Comparison of ENCODE assay signal across 28 cellular contexts in genomic region chr10:17833656-17834055, GRCh38. TPM values are rescaled to one million over a fixed set of nuclear protein-coding genes. Genes with fewer than 3 reads are reported as not detected.
DNase-seq lines count a peak whose midpoint lies in the region; ATAC-seq, FAIRE-seq and TF ChIP-seq lines count a peak whose summit lies in the region.
"Had no signal": no experiment of that assay in that cellular context is flagged by ENCODE, and none has a peak within 500 bp of the region (broad histone marks: within the 10 kb centered on the region; RNA-seq: fewer than 3 reads in every experiment).

No MANE protein-coding gene starts in this region.

- no peak for ATAC-seq in K562
- ATAC-seq in natural killer cell treated with Interleukin-12 subunit alpha and Interleukin-12 subunit beta and Interleukin-15 and Interleukin-18, amount 100 ng/mL, for 72 hours, result no peak
- no peak for ATAC-seq in HG03175 (IDR thresholded peaks at IDR 0.05; ENCODE audit: unreplicated experiment)
- ATAC-seq: A549, GM12878 had no signal

- no peak overlapping the region for H3K27ac Mint-ChIP-seq in activated T-helper 1 cell treated with anti-CD3 and anti-CD28 coated beads, Interleukin-12 subunit alpha, Interleukin-12 subunit beta, Interleukin-2, Interleukin-4 antibody, amounts not matched to agents 30 ng/mL and 10 ng/mL and 1 ng/mL, durations not matched to agents 14 hours and 24 hours and 36 hours
- H3K27ac Mint-ChIP-seq in natural killer cell treated with Interleukin-12 subunit alpha and Interleukin-12 subunit beta and Interleukin-15 and Interleukin-18, amount 100 ng/mL, for 72 hours, result no peak overlapping the region
- H3K27ac Mint-ChIP-seq: CD4-positive, alpha-beta T cell had no signal

- H2AK5ac ChIP-seq in mesendoderm (ENCODE audit: low read length), result no peak overlapping the region

- H3K4me2 ChIP-seq in K562 (ENCODE audit: insufficient read depth, low read length), result no peak overlapping the region
- no peak overlapping the region for H3K4me2 ChIP-seq in mesendoderm (ENCODE audit: low read length)
- H3K4me2 ChIP-seq: A549 had no signal

- H3K79me2 ChIP-seq in K562 (ENCODE audit: control insufficient read depth, insufficient read depth, low read length), result no peaks in the 10 kb centered on the region
- H3K79me2 ChIP-seq in mesendoderm (ENCODE audit: control insufficient read depth, insufficient read depth, low read length), result no peaks in the 10 kb centered on the region

- no peak overlapping the region for H2BK15ac ChIP-seq in mesendoderm (replicated peaks; ENCODE audit: low read depth)

- H3K4me3 Mint-ChIP-seq in activated T-helper 1 cell treated with anti-CD3 and anti-CD28 coated beads, Interleukin-12 subunit alpha, Interleukin-12 subunit beta, Interleukin-2, Interleukin-4 antibody, amounts not matched to agents 30 ng/mL and 10 ng/mL and 1 ng/mL, durations not matched to agents 14 hours and 24 hours and 36 hours, result no peak overlapping the region
- H3K4me3 Mint-ChIP-seq in natural killer cell treated with Interleukin-12 subunit alpha and Interleukin-12 subunit beta and Interleukin-15 and Interleukin-18, amount 100 ng/mL, for 72 hours, result no peak overlapping the region
- H3K4me3 Mint-ChIP-seq: CD14-positive monocyte; CD4-positive, alpha-beta T cell; CD8-positive, alpha-beta memory T cell had no signal

- H3K56ac ChIP-seq in mesendoderm (ENCODE audit: low read length), result no peak overlapping the region

- peak overlapping the region; percentile 16 for H3K4ac ChIP-seq in mesendoderm (ENCODE audit: low read depth, low read length)

- H3K9me3 Mint-ChIP-seq in activated T-helper 1 cell treated with anti-CD3 and anti-CD28 coated beads, Interleukin-12 subunit alpha, Interleukin-12 subunit beta, Interleukin-2, Interleukin-4 antibody, amounts not matched to agents 30 ng/mL and 10 ng/mL and 1 ng/mL, durations not matched to agents 14 hours and 24 hours and 36 hours, result no peaks in the 10 kb centered on the region
- H3K9me3 Mint-ChIP-seq in natural killer cell treated with Interleukin-12 subunit alpha and Interleukin-12 subunit beta and Interleukin-15 and Interleukin-18, amount 100 ng/mL, for 72 hours, result no peaks in the 10 kb centered on the region
- H3K9me3 Mint-ChIP-seq: CD4-positive, alpha-beta T cell had no signal

- no peaks in the 10 kb centered on the region for H3K36me3 Mint-ChIP-seq in activated T-helper 1 cell treated with anti-CD3 and anti-CD28 coated beads, Interleukin-12 subunit alpha, Interleukin-12 subunit beta, Interleukin-2, Interleukin-4 antibody, amounts not matched to agents 30 ng/mL and 10 ng/mL and 1 ng/mL, durations not matched to agents 14 hours and 24 hours and 36 hours (ENCODE audit: low read depth)
- no peaks in the 10 kb centered on the region for H3K36me3 Mint-ChIP-seq in natural killer cell treated with Interleukin-12 subunit alpha and Interleukin-12 subunit beta and Interleukin-15 and Interleukin-18, amount 100 ng/mL, for 72 hours
- H3K36me3 Mint-ChIP-seq: CD14-positive monocyte; CD8-positive, alpha-beta memory T cell had no signal

- intact Hi-C loops in K562 (cut with micrococcal nuclease), result no loop called here
- intact Hi-C loops in activated T-helper 1 cell treated with anti-CD3 and anti-CD28 coated beads, Interleukin-12 subunit alpha, Interleukin-12 subunit beta, Interleukin-2, Interleukin-4 antibody, amounts not matched to agents 30 ng/mL and 10 ng/mL and 1 ng/mL, durations not matched to agents 14 hours and 24 hours and 36 hours (cut with micrococcal nuclease), result no loop called here

- no peak for FAIRE-seq in K562 (lab: Jason Lieb, UNC)
- FAIRE-seq: A549, D721Med, GM12878, GM19239, H1 had no signal

- no peaks in the 10 kb centered on the region for H4K20me1 ChIP-seq in K562 (replicated peaks; ENCODE audit: control insufficient read depth, insufficient read depth, low read length)

- no peaks in the 10 kb centered on the region for H3K4me1 Mint-ChIP-seq in activated T-helper 1 cell treated with anti-CD3 and anti-CD28 coated beads, Interleukin-12 subunit alpha, Interleukin-12 subunit beta, Interleukin-2, Interleukin-4 antibody, amounts not matched to agents 30 ng/mL and 10 ng/mL and 1 ng/mL, durations not matched to agents 14 hours and 24 hours and 36 hours (ENCODE audit: low read depth)
- H3K4me1 Mint-ChIP-seq in natural killer cell treated with Interleukin-12 subunit alpha and Interleukin-12 subunit beta and Interleukin-15 and Interleukin-18, amount 100 ng/mL, for 72 hours (ENCODE audit: low read depth in 2 of 2), result peaks cover 0 to 6% of the 10 kb centered on the region in 2 donors

- no peaks in the 10 kb centered on the region for H3K9me3 ChIP-seq in K562 (replicated peaks; ENCODE audit: control insufficient read depth, insufficient read depth, low read depth, low read length)
- H3K9me3 ChIP-seq: A549, BE2C had no signal

- no peak for TF ChIP-seq POLR2A in K562 (conservative IDR thresholded peaks at IDR 0.05)

- no peaks in the 10 kb centered on the region for H3K79me1 ChIP-seq in mesendoderm (ENCODE audit: low read length)

- CTCF ChIA-PET in K562 (lab: Yijun Ruan, JAX; ENCODE audit: low intra/inter-chr PET ratio), result no interaction called here

- TF ChIP-seq CTCF in K562 (IDR thresholded peaks at IDR 0.05 in 2 of 3, conservative IDR thresholded peaks at IDR 0.05 in 1 of 3; ENCODE audit: insufficient read depth in 2 of 3, low read depth in 1 of 3, low read length in 3 of 3), result no peak
- TF ChIP-seq CTCF in epithelial cell of esophagus (IDR thresholded peaks at IDR 0.05; ENCODE audit: insufficient read depth, low read depth, low read length, missing control alignments), result no peak

- H2AFZ ChIP-seq in K562 (ENCODE audit: low read depth, low read length), result no peak overlapping the region
- H2AFZ ChIP-seq: GM23248 had no signal

- H3K4me1 ChIP-seq in K562 (replicated peaks in 1 of 2; ENCODE audit: control insufficient read depth in 2 of 2, insufficient read depth in 2 of 2, low read length in 2 of 2) (no peaks in the 10 kb centered on the region), mesendoderm (ENCODE audit: control insufficient read depth, low read depth, low read length) (peaks cover 3% of the 10 kb centered on the region)

- POLR2A ChIA-PET in K562 (lab: Yijun Ruan, JAX), result interaction anchor here (0.6 to 0.8 kb wide), 2 partner anchors 15 to 423 kb away, joined by 3 read pairs; no protein-coding TSS in a partner anchor

- TF ChIP-seq RAD21 in K562 (CRISPR knock-in tag; conservative IDR thresholded peaks at IDR 0.05 in 1 of 2, IDR thresholded peaks at IDR 0.05 in 1 of 2), result no peak

- no peak overlapping the region for H3K23ac ChIP-seq in mesendoderm (ENCODE audit: low read length)

- TF ChIP-seq EP300 in K562 (IDR thresholded peaks at IDR 0.05; ENCODE audit: low read length), result no peak

- in situ Hi-C loops in K562 (cut with MboI), result no loop called here

- H3K27me3 ChIP-seq in K562 (ENCODE audit: control insufficient read depth in 2 of 2, insufficient read depth in 2 of 2, low read length in 2 of 2) (peaks cover 8 to 28% of the 10 kb centered on the region in 2 experiments; a peak in 3 of 5 replicates), mesendoderm (ENCODE audit: insufficient read depth, low read length, poor library complexity) (no peaks in the 10 kb centered on the region)
- H3K27me3 ChIP-seq: BE2C; BLaER1 treated with 17β-estradiol and CSF1 and Interleukin-3, amounts not matched to agents 10 nM and 100 nM had no signal

- no peaks in the 10 kb centered on the region for H3K9me1 ChIP-seq in K562 (ENCODE audit: control insufficient read depth, insufficient read depth, low read length)

- H4K5ac ChIP-seq in mesendoderm (ENCODE audit: low read length), result no peak overlapping the region

- no peak overlapping the region for H2BK5ac ChIP-seq in mesendoderm (ENCODE audit: low read length)

- H3K27ac ChIP-seq in K562 (ENCODE audit: extremely low read depth, low read depth, low read length) (no peak overlapping the region), mesendoderm (ENCODE audit: low read depth, low read length) (no peak overlapping the region)
- H3K27ac ChIP-seq: 22Rv1; BLaER1 treated with 17β-estradiol and CSF1 and Interleukin-3, amounts not matched to agents 10 nM and 100 nM; GM23248 had no signal

- DNase-seq in NCI-H82 (lab: John Stamatoyannopoulos, UW), result peak; percentile 5
- DNase-seq in NCI-H82 treated with DMSO at 0.1 percent for 48 hours (lab: John Stamatoyannopoulos, UW; ENCODE audit: unreplicated experiment), result no peak
- DNase-seq in K562 (ENCODE audit: extremely low read depth in 1 of 4, low spot score in 3 of 4), result no peak
- DNase-seq in epithelial cell of esophagus (ENCODE audit: low read depth), result peak; percentile 62
- no peak for DNase-seq in mesendoderm
- no peak for DNase-seq in activated T-helper 1 cell treated with anti-CD3 and anti-CD28 coated beads, Interleukin-12 subunit alpha, Interleukin-12 subunit beta, Interleukin-2, Interleukin-4 antibody, amounts not matched to agents 30 ng/mL and 10 ng/mL and 1 ng/mL, durations not matched to agents 14 hours and 24 hours and 36 hours (ENCODE audit: low spot score)
- DNase-seq in natural killer cell treated with Interleukin-12 subunit alpha and Interleukin-12 subunit beta and Interleukin-15 and Interleukin-18, amount 100 ng/mL, for 72 hours (ENCODE audit: low spot score), result no peak
- DNase-seq: ACHN; AML-193; BE2C; CD4-positive, alpha-beta T cell; CD8-positive, alpha-beta memory T cell; DMS 273 treated with DMSO at 0.1 percent for 48 hours; DMS79; EL; GDM1; GM23248; H7; HCEC 1CT had no signal

- no peaks in the 10 kb centered on the region for H3K36me3 ChIP-seq in K562 (ENCODE audit: control insufficient read depth, insufficient read depth, low read length)
- no peaks in the 10 kb centered on the region for H3K36me3 ChIP-seq in mesendoderm (ENCODE audit: control insufficient read depth, insufficient read depth, low read length)
- H3K36me3 ChIP-seq: BE2C had no signal

- 1% methylated on average over 6 of the region's 6 CpGs for WGBS in K562 (ENCODE audit: insufficient coverage, low coverage, missing lambda C conversion rate)
- WGBS in mesendoderm (ENCODE audit: extremely low coverage, insufficient coverage, low lambda C conversion rate), result no CpG with 5 or more reads among the region's 6 CpGs

- no peak overlapping the region for H2BK120ac ChIP-seq in mesendoderm (ENCODE audit: low read depth, low read length)

- peak overlapping the region; percentile 24 for H3K18ac ChIP-seq in mesendoderm (ENCODE audit: low read length)

- peaks cover 4% of the 10 kb centered on the region for H3K27me3 Mint-ChIP-seq in activated T-helper 1 cell treated with anti-CD3 and anti-CD28 coated beads, Interleukin-12 subunit alpha, Interleukin-12 subunit beta, Interleukin-2, Interleukin-4 antibody, amounts not matched to agents 30 ng/mL and 10 ng/mL and 1 ng/mL, durations not matched to agents 14 hours and 24 hours and 36 hours (ENCODE audit: insufficient read depth)
- H3K27me3 Mint-ChIP-seq in natural killer cell treated with Interleukin-12 subunit alpha and Interleukin-12 subunit beta and Interleukin-15 and Interleukin-18, amount 100 ng/mL, for 72 hours, result peaks cover 20 to 28% of the 10 kb centered on the region in 2 donors

- BruUV-seq in K562 (replicated peaks; lab: Mats Ljungman, UMichigan), result no TSS peak

- no peak overlapping the region for H4K8ac ChIP-seq in mesendoderm (ENCODE audit: low read depth, low read length)

- H3K4me3 ChIP-seq in K562 (no peak overlapping the region), epithelial cell of esophagus (ENCODE audit: low read length) (no peak overlapping the region), mesendoderm (ENCODE audit: low read length) (no peak overlapping the region)
- H3K4me3 ChIP-seq: A549; BLaER1 treated with 17β-estradiol and CSF1 and Interleukin-3, amounts not matched to agents 10 nM and 100 nM; GM12878; GM23248 had no signal

- no peak overlapping the region for H3K9ac ChIP-seq in K562 (ENCODE audit: insufficient read depth in 1 of 2, low read depth in 2 of 2, low read length in 2 of 2)
- no peak overlapping the region for H3K9ac ChIP-seq in mesendoderm (ENCODE audit: low read length)
- H3K9ac ChIP-seq: GM23248 had no signal

RNA-seq across cellular contexts. Expression of gene MRC1, which starts 24.5 kb away (rescaled TPM):
- total RNA-seq in K562 (2011; cell fraction: chromatin; rRNA removed; ENCODE audit: low replicate concordance), result not detected in 2 replicates
- not detected in 2 replicates for total RNA-seq in K562 (2011; cell fraction: nucleolus; rRNA removed)
- not detected in 2 replicates for total RNA-seq in K562 (2011; cell fraction: nucleoplasm; rRNA removed)
- total RNA-seq in K562 (2014; rRNA removed) (0.04 TPM in 1 of 2 replicates, not detected in the other), K562 (2014; rRNA removed; fragmentation: Illumina TruSeq; extraction: Trizol) (0.04 TPM in 1 of 2 replicates, not detected in the other), K562 (2015; rRNA removed; fragmentation: Illumina TruSeq; extraction: Trizol) (not detected in 2 replicates), K562 (2021) (0.18 and 0.20 TPM in 2 replicates)
- polyA plus RNA-seq in K562 (2011; rRNA removed) (not detected in 2 replicates), K562 (2014; fragmentation: Illumina TruSeq; extraction: Trizol) (0.01 and 0.03 TPM in 2 replicates), K562 (2014; fragmentation: Nextera tagmentation; extraction: Ambion mirVana) (under 1 TPM in 1 of 2 experiments, not detected in 1; 0.01 TPM), K562 (2014; rRNA removed) (0.08 TPM in 1 of 2 replicates, not detected in the other)
- 0.01 TPM in 2 replicates for polyA plus RNA-seq in K562 (2011; cell fraction: cytosol; rRNA removed)
- polyA plus RNA-seq in K562 (2011; cell fraction: nucleus; rRNA removed), result 0.01 TPM in 1 of 2 replicates, not detected in the other
- polyA plus RNA-seq in K562 (2012), result 0.01 TPM in 1 of 2 replicates, not detected in the other
- not detected in 2 replicates for polyA minus RNA-seq in K562 (2011; rRNA and poly(A)+ RNA removed)
- not detected in 2 replicates for polyA minus RNA-seq in K562 (2011; cell fraction: cytosol; rRNA and poly(A)+ RNA removed)
- not detected in 2 replicates for polyA minus RNA-seq in K562 (2011; cell fraction: nucleus; rRNA and poly(A)+ RNA removed)
- 0.17 TPM for polyA plus RNA-seq in mesendoderm (2013, experiment 1 of 2)
- 0.18 TPM for polyA plus RNA-seq in mesendoderm (2013, experiment 2 of 2)
- total RNA-seq in activated T-helper 1 cell treated with anti-CD3 and anti-CD28 coated beads, Interleukin-12 subunit alpha, Interleukin-12 subunit beta, Interleukin-2, Interleukin-4 antibody, amounts not matched to agents 30 ng/mL and 10 ng/mL and 1 ng/mL, durations not matched to agents 14 hours and 24 hours and 36 hours, result not detected in 2 replicates
- total RNA-seq in natural killer cell treated with Interleukin-12 subunit alpha and Interleukin-12 subunit beta and Interleukin-15 and Interleukin-18, amount 100 ng/mL, for 72 hours, result not detected
- total RNA-seq: GM23248 had no signal
- polyA plus RNA-seq: A549; CD8-positive, alpha-beta memory T cell; GM23248 had no signal

Comparison
In these comparisons a context has a peak if more than half of its experiments do, and no peak if none do; other contexts are left out.
1. DNase-seq: peak in NCI-H82 (single experiment) and epithelial cell of esophagus (single experiment); none in NCI-H82 treated with DMSO at 0.1 percent for 48 hours (single experiment), K562 (0 of 4), mesendoderm (single experiment), activated T-helper 1 cell treated with anti-CD3 and anti-CD28 coated beads, Interleukin-12 subunit alpha, Interleukin-12 subunit beta, Interleukin-2, Interleukin-4 antibody, amounts not matched to agents 30 ng/mL and 10 ng/mL and 1 ng/mL, durations not matched to agents 14 hours and 24 hours and 36 hours (single experiment) and natural killer cell treated with Interleukin-12 subunit alpha and Interleukin-12 subunit beta and Interleukin-15 and Interleukin-18, amount 100 ng/mL, for 72 hours (single experiment).